ENCODE assay signal across 8 cellular contexts in the genomic region with DNA sequence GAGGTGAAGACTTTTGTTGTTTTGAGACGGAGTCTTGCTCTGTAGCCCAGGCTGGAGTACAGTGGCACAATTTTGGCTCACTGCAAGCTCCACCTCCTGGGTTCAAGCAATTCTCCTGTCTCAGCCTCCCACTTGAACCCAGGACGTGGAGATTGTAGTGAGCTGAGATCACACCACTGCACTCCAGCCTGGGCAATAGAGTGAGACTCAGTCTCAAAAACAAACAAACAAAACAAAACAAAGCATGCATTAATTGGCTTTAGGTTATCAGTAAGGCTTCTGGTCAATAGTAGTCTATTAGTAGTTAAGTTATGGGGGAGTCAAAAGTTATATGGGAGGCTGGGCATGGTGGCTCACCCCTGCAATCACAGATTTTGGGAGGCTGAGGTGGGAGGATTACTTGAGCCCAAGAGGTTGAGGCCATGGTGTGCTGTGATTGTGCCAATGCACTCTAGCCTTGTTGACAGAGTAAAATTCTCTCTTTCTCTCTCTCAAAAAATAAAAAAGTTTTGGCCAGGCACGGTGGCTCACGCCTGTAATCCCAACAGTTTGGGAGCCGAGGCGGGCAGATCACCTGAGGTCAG. TPM values are rescaled to one million over a fixed set of nuclear protein-coding genes. Genes with fewer than 3 reads are reported as not detected.
DNase-seq lines count a peak whose midpoint lies in the region; ATAC-seq and TF ChIP-seq lines count a peak whose summit lies in the region.
"Not testable (repeated sequence)": the region's sequence is repeated elsewhere in the genome, so short reads cannot be mapped to it uniquely, and the experiment has no call there.

No MANE protein-coding gene starts in this region.

- POLR2A ChIA-PET in activated CD8-positive, alpha-beta T cell treated with anti-CD3 and anti-CD28 coated beads, Interleukin-2, amount 10 ng/mL, durations not matched to agents 7 days and 5 days (lab: Charles Lee); naive thymus-derived CD8-positive, alpha-beta T cell (lab: Charles Lee): not testable (repeated sequence)

- H3K36me3 Mint-ChIP-seq in CD14-positive monocyte; T-helper 17 cell (ENCODE audit: low read depth); activated CD8-positive, alpha-beta T cell treated with anti-CD3 and anti-CD28 coated beads, Interleukin-2, amount 10 ng/mL, durations not matched to agents 7 days and 5 days (ENCODE audit: low read depth); activated naive CD4-positive, alpha-beta T cell treated with anti-CD3 and anti-CD28 coated beads, Interleukin-2, amount 50 U/mL, for 24 hours; effector memory CD8-positive, alpha-beta T cell (ENCODE audit: insufficient read depth); naive thymus-derived CD8-positive, alpha-beta T cell: not testable (repeated sequence)

- H3K36me3 ChIP-seq in KOPT-K1 (ENCODE audit: insufficient read depth, low read length) = not testable (repeated sequence)

- H3K9me3 Mint-ChIP-seq in CD14-positive monocyte; activated CD8-positive, alpha-beta T cell treated with anti-CD3 and anti-CD28 coated beads, Interleukin-2, amount 10 ng/mL, durations not matched to agents 7 days and 5 days (ENCODE audit: insufficient read depth); activated naive CD4-positive, alpha-beta T cell treated with anti-CD3 and anti-CD28 coated beads, Interleukin-2, amount 50 U/mL, for 24 hours; effector memory CD8-positive, alpha-beta T cell; naive thymus-derived CD8-positive, alpha-beta T cell; stimulated activated naive CD8-positive, alpha-beta T cell treated with anti-CD3 and anti-CD28 coated beads, Interleukin-15, amount 100 ng/mL, for 72 hours: not testable (repeated sequence)

- ATAC-seq in T-helper 17 cell; activated CD8-positive, alpha-beta T cell treated with anti-CD3 and anti-CD28 coated beads, Interleukin-2, amount 10 ng/mL, durations not matched to agents 7 days and 5 days; effector memory CD8-positive, alpha-beta T cell (replicated peaks); naive thymus-derived CD8-positive, alpha-beta T cell; stimulated activated naive CD8-positive, alpha-beta T cell treated with anti-CD3 and anti-CD28 coated beads, Interleukin-15, amount 100 ng/mL, for 72 hours: not testable (repeated sequence)

- H3K9me3 ChIP-seq in KOPT-K1 (ENCODE audit: insufficient read depth, low read length, poor library complexity, severe bottlenecking); T-helper 17 cell (ENCODE audit: control insufficient read depth, low read length, poor library complexity, severe bottlenecking): not testable (repeated sequence)

- H3K4me3 Mint-ChIP-seq in CD14-positive monocyte (peak overlapping the region; percentile 76 to 82), T-helper 17 cell (peak overlapping the region; percentile 76)
- H3K4me3 Mint-ChIP-seq in activated CD8-positive, alpha-beta T cell treated with anti-CD3 and anti-CD28 coated beads, Interleukin-2, amount 10 ng/mL, durations not matched to agents 7 days and 5 days = peak overlapping the region; percentile 53
- H3K4me3 Mint-ChIP-seq in activated naive CD4-positive, alpha-beta T cell treated with anti-CD3 and anti-CD28 coated beads, Interleukin-2, amount 50 U/mL, for 24 hours = peak overlapping the region; percentile 54
- H3K4me3 Mint-ChIP-seq in effector memory CD8-positive, alpha-beta T cell = peak overlapping the region; percentile 79 to 85
- peak overlapping the region in 8 of 10 donors; percentile 63 to 95 (median 86) for H3K4me3 Mint-ChIP-seq in naive thymus-derived CD8-positive, alpha-beta T cell
- peak overlapping the region; percentile 83 to 87 for H3K4me3 Mint-ChIP-seq in stimulated activated naive CD8-positive, alpha-beta T cell treated with anti-CD3 and anti-CD28 coated beads, Interleukin-15, amount 100 ng/mL, for 72 hours

- H3K27me3 Mint-ChIP-seq in CD14-positive monocyte (ENCODE audit: low read depth in 3 of 3) = peaks cover 4 to 10% (median 6%) of the 10 kb centered on the region in 3 donors
- not testable (repeated sequence) for H3K27me3 Mint-ChIP-seq in T-helper 17 cell; activated CD8-positive, alpha-beta T cell treated with anti-CD3 and anti-CD28 coated beads, Interleukin-2, amount 10 ng/mL, durations not matched to agents 7 days and 5 days (ENCODE audit: low read depth); activated naive CD4-positive, alpha-beta T cell treated with anti-CD3 and anti-CD28 coated beads, Interleukin-2, amount 50 U/mL, for 24 hours; effector memory CD8-positive, alpha-beta T cell; naive thymus-derived CD8-positive, alpha-beta T cell; stimulated activated naive CD8-positive, alpha-beta T cell treated with anti-CD3 and anti-CD28 coated beads, Interleukin-15, amount 100 ng/mL, for 72 hours

- CTCF ChIA-PET in activated CD8-positive, alpha-beta T cell treated with anti-CD3 and anti-CD28 coated beads, Interleukin-2, amount 10 ng/mL, durations not matched to agents 7 days and 5 days (lab: Charles Lee) = interaction anchor here (1.2 to 1.7 kb wide), 2 partner anchors 10 to 13 kb away, joined by 3 to 7 read pairs; no protein-coding TSS in a partner anchor

- not testable (repeated sequence) for TF ChIP-seq CTCF in CD14-positive monocyte (IDR thresholded peaks at IDR 0.05)

- H3K27ac Mint-ChIP-seq in CD14-positive monocyte = peak overlapping the region in 4 of 7 donors; percentile 21 to 72 (median 42)
- H3K27ac Mint-ChIP-seq in T-helper 17 cell; activated CD8-positive, alpha-beta T cell treated with anti-CD3 and anti-CD28 coated beads, Interleukin-2, amount 10 ng/mL, durations not matched to agents 7 days and 5 days; activated naive CD4-positive, alpha-beta T cell treated with anti-CD3 and anti-CD28 coated beads, Interleukin-2, amount 50 U/mL, for 24 hours: not testable (repeated sequence)
- peak overlapping the region; percentile 59 to 73 for H3K27ac Mint-ChIP-seq in effector memory CD8-positive, alpha-beta T cell
- H3K27ac Mint-ChIP-seq in naive thymus-derived CD8-positive, alpha-beta T cell = peak overlapping the region in 6 of 10 donors; percentile 61 to 92 (median 84)
- peak overlapping the region; percentile 84 to 93 for H3K27ac Mint-ChIP-seq in stimulated activated naive CD8-positive, alpha-beta T cell treated with anti-CD3 and anti-CD28 coated beads, Interleukin-15, amount 100 ng/mL, for 72 hours

- H3K4me1 Mint-ChIP-seq in CD14-positive monocyte = peaks cover 17% of the 10 kb centered on the region
- H3K4me1 Mint-ChIP-seq in T-helper 17 cell; activated naive CD4-positive, alpha-beta T cell treated with anti-CD3 and anti-CD28 coated beads, Interleukin-2, amount 50 U/mL, for 24 hours; effector memory CD8-positive, alpha-beta T cell (ENCODE audit: low read depth in 2 of 2): not testable (repeated sequence)
- H3K4me1 Mint-ChIP-seq in activated CD8-positive, alpha-beta T cell treated with anti-CD3 and anti-CD28 coated beads, Interleukin-2, amount 10 ng/mL, durations not matched to agents 7 days and 5 days (ENCODE audit: low read depth) = peaks cover 11% of the 10 kb centered on the region
- peaks cover 2 to 10% (median 6%) of the 10 kb centered on the region in 4 donors for H3K4me1 Mint-ChIP-seq in naive thymus-derived CD8-positive, alpha-beta T cell
- peaks cover 21% of the 10 kb centered on the region for H3K4me1 Mint-ChIP-seq in stimulated activated naive CD8-positive, alpha-beta T cell treated with anti-CD3 and anti-CD28 coated beads, Interleukin-15, amount 100 ng/mL, for 72 hours

- intact Hi-C loops in CD14-positive monocyte (cut with micrococcal nuclease) = not testable (repeated sequence)

- H3K27ac ChIP-seq in KOPT-K1 (ENCODE audit: low read depth, low read length, poor library complexity, severe bottlenecking) = peak overlapping the region; percentile 19

- DNase-seq in CD14-positive monocyte (ENCODE audit: low spot score); T-helper 17 cell; activated CD8-positive, alpha-beta T cell treated with anti-CD3 and anti-CD28 coated beads, Interleukin-2, amount 10 ng/mL, durations not matched to agents 7 days and 5 days; effector memory CD8-positive, alpha-beta T cell; naive thymus-derived CD8-positive, alpha-beta T cell; stimulated activated naive CD8-positive, alpha-beta T cell treated with anti-CD3 and anti-CD28 coated beads, Interleukin-15, amount 100 ng/mL, for 72 hours: not testable (repeated sequence)

RNA-seq across cellular contexts. Expression of gene TMC7, which starts 27.0 kb away (rescaled TPM):
- not detected for polyA plus RNA-seq in CD14-positive monocyte
- total RNA-seq in T-helper 17 cell = not detected
- not detected for total RNA-seq in activated CD8-positive, alpha-beta T cell treated with anti-CD3 and anti-CD28 coated beads, Interleukin-2, amount 10 ng/mL, durations not matched to agents 7 days and 5 days
- not detected for total RNA-seq in naive thymus-derived CD8-positive, alpha-beta T cell
- not detected for polyA plus RNA-seq in naive thymus-derived CD8-positive, alpha-beta T cell

RNA-seq across cellular contexts. Expression of gene SMG1, which starts 30.5 kb away (rescaled TPM):
- 1 to 10 TPM; 2.4 to 7.1 TPM for polyA plus RNA-seq in CD14-positive monocyte
- 100 to 1,000 TPM; 177 to 192 TPM for total RNA-seq in T-helper 17 cell
- total RNA-seq in activated CD8-positive, alpha-beta T cell treated with anti-CD3 and anti-CD28 coated beads, Interleukin-2, amount 10 ng/mL, durations not matched to agents 7 days and 5 days = 100 to 1,000 TPM; 123 to 127 TPM
- total RNA-seq in naive thymus-derived CD8-positive, alpha-beta T cell = 100 to 1,000 TPM; 124 to 139 TPM
- 10 to 100 TPM in 2 of 3 donors, 1 to 10 TPM in 1; 8.4 to 16.5 (median 11.3) TPM for polyA plus RNA-seq in naive thymus-derived CD8-positive, alpha-beta T cell
